In the genomic region with DNA sequence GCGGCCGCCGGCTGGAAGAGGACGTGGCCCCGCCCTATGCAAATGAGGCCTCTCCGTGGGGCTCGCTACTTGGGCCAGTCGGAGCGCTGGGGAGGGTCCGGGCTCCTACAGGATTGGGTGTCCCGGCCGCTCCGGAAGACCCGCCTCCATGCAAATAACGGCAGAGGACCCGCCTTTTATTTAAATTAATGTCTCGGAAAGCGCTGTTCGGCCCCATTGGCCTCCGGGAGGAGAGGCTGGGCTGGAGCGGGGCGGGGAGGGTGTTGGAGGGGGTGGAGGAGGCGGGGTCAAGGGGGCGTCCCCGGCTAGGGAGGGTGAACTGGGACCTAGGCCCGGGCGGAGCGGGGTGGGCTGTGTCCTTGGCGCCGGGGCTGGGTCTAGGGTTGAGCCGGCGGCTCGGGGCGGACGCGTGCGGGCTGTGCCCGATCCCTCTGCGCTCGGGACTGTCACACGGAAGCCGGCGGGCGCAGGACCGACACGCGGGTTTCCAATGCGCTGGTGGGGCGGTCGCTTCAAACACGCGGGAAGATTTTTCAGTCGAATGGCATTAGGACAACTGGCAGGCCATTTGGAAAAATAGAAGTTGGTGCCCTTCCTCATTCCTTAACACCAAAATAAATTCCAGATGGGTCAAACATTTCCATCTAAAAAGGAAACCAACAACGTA, we compare ENCODE assay signal across 8 cellular contexts. TPM values are rescaled to one million over a fixed set of nuclear protein-coding genes. Genes with fewer than 3 reads are reported as not detected.
DNase-seq lines count a peak whose midpoint lies in the region; ATAC-seq and TF ChIP-seq lines count a peak whose summit lies in the region.

No MANE protein-coding gene starts in this region.

- peaks cover 23% of the 10 kb centered on the region for H3K36me3 Mint-ChIP-seq in activated naive CD8-positive, alpha-beta T cell treated with anti-CD3 and anti-CD28 coated beads, Interleukin-2, amount 50 U/mL, for 24 hours (ENCODE audit: low read depth)

- H3K23ac ChIP-seq in trophoblast cell (ENCODE audit: low read length) = no peak overlapping the region

- H3K9me2 ChIP-seq in SU-DHL-6 (replicated peaks; ENCODE audit: insufficient read depth, low read length) = no peaks in the 10 kb centered on the region

- H2AK5ac ChIP-seq in trophoblast cell (ENCODE audit: low read length) = no peak overlapping the region

- H3K9me3 ChIP-seq in SU-DHL-6 (ENCODE audit: insufficient read depth, low read length) = no peaks in the 10 kb centered on the region
- no peaks in the 10 kb centered on the region for H3K9me3 ChIP-seq in trophoblast cell (ENCODE audit: insufficient read depth, low read depth, low read length)
- H3K9me3 ChIP-seq in transverse colon = no peaks in the 10 kb centered on the region

- intact Hi-C loops in cardiac septum (cut with DNase I) (no loop called here), transverse colon (cut with DNase I; ENCODE audit: low total_unique reads) (no loop called here)

- H3K9me3 Mint-ChIP-seq in activated naive CD8-positive, alpha-beta T cell treated with anti-CD3 and anti-CD28 coated beads, Interleukin-2, amount 50 U/mL, for 24 hours = no peaks in the 10 kb centered on the region

- DNase-seq in NCI-H1417 (lab: John Stamatoyannopoulos, UW) (peak; percentile 98 to 99 (median 98)), cardiac septum (ENCODE audit: low spot score) (peak; percentile 99), trophoblast cell (peak; percentile 99), transverse colon (peak; percentile 99)
- DNase-seq in activated naive CD8-positive, alpha-beta T cell treated with anti-CD3 and anti-CD28 coated beads, Interleukin-2, amount 50 U/mL, for 24 hours = peak; percentile 98

- peak overlapping the region; percentile 95 for H3K27ac Mint-ChIP-seq in activated naive CD8-positive, alpha-beta T cell treated with anti-CD3 and anti-CD28 coated beads, Interleukin-2, amount 50 U/mL, for 24 hours

- H4K8ac ChIP-seq in trophoblast cell (ENCODE audit: low read depth, low read length) = peak overlapping the region; percentile 82

- H3K27me3 ChIP-seq in SU-DHL-6 (ENCODE audit: low read length) = no peaks in the 10 kb centered on the region
- no peaks in the 10 kb centered on the region for H3K27me3 ChIP-seq in trophoblast cell (ENCODE audit: insufficient read depth, low read length)
- H3K27me3 ChIP-seq in transverse colon = no peaks in the 10 kb centered on the region

- no peak overlapping the region for H3K4ac ChIP-seq in trophoblast cell (ENCODE audit: low read depth, low read length)

- H3K36me3 ChIP-seq in SU-DHL-6 (ENCODE audit: low read length) (no peaks in the 10 kb centered on the region), trophoblast cell (ENCODE audit: control insufficient read depth in 1 of 2, insufficient read depth in 2 of 2, low read length in 2 of 2) (peaks cover 26 to 29% of the 10 kb centered on the region in 2 experiments), transverse colon (peaks cover 0 to 12% (median 0%) of the 10 kb centered on the region in 4 donors)

- peak; percentile 12 for TF ChIP-seq POLR2A in transverse colon (IDR thresholded peaks at IDR 0.05)

- peak overlapping the region; percentile 86 for H3K4me2 ChIP-seq in SU-DHL-6 (ENCODE audit: low read depth, low read length, poor library complexity, severe bottlenecking)
- H3K4me2 ChIP-seq in trophoblast cell (ENCODE audit: low read length) = peak overlapping the region; percentile 80

- peak overlapping the region; percentile 73 for H3K4me3 ChIP-seq in GM12875 (ENCODE audit: low read depth, low read length)
- peak overlapping the region; percentile 67 for H3K4me3 ChIP-seq in SU-DHL-6 (ENCODE audit: insufficient read depth, low read length, poor library complexity, severe bottlenecking)
- H3K4me3 ChIP-seq in trophoblast cell (ENCODE audit: low read depth, low read length) = peak overlapping the region; percentile 73
- H3K4me3 ChIP-seq in transverse colon = peak overlapping the region; percentile 49 to 88 (median 72)

- peak overlapping the region; percentile 48 for H2BK120ac ChIP-seq in trophoblast cell (ENCODE audit: insufficient read depth, low read length, poor library complexity)

- peak overlapping the region; percentile 84 for H3K14ac ChIP-seq in trophoblast cell (ENCODE audit: low read length)

- peaks cover 14% of the 10 kb centered on the region for H3F3A ChIP-seq in SU-DHL-6 (ENCODE audit: insufficient read depth)

- TF ChIP-seq EP300 in transverse colon (IDR thresholded peaks at IDR 0.05; ENCODE audit: low read depth) = no peak

- H3K4me3 Mint-ChIP-seq in activated naive CD8-positive, alpha-beta T cell treated with anti-CD3 and anti-CD28 coated beads, Interleukin-2, amount 50 U/mL, for 24 hours = peak overlapping the region; percentile 87

- H4K91ac ChIP-seq in trophoblast cell (ENCODE audit: low read depth, low read length) = peak overlapping the region; percentile 70

- no peak for TF ChIP-seq CTCF in GM12875 (IDR thresholded peaks at IDR 0.05; ENCODE audit: borderline replicate concordance, insufficient read depth, low read depth, low read length)
- TF ChIP-seq CTCF in SU-DHL-6 (IDR thresholded peaks at IDR 0.05; ENCODE audit: insufficient read depth, low read length, poor library complexity, severe bottlenecking) = no peak
- TF ChIP-seq CTCF in transverse colon (IDR thresholded peaks at IDR 0.05) = no peak

- peak overlapping the region; percentile 89 for H4K12ac ChIP-seq in trophoblast cell (ENCODE audit: low read depth, low read length)

- H3K4me1 Mint-ChIP-seq in activated naive CD8-positive, alpha-beta T cell treated with anti-CD3 and anti-CD28 coated beads, Interleukin-2, amount 50 U/mL, for 24 hours = peaks cover 49% of the 10 kb centered on the region

- peaks cover 1% of the 10 kb centered on the region for H3K27me3 Mint-ChIP-seq in activated naive CD8-positive, alpha-beta T cell treated with anti-CD3 and anti-CD28 coated beads, Interleukin-2, amount 50 U/mL, for 24 hours

- peaks cover 7% of the 10 kb centered on the region for H3K79me1 ChIP-seq in trophoblast cell (ENCODE audit: low read length)

- H2BK5ac ChIP-seq in trophoblast cell (ENCODE audit: low read depth, low read length, poor library complexity) = peak overlapping the region; percentile 77

- peak overlapping the region; percentile 71 for H3K9ac ChIP-seq in SU-DHL-6 (ENCODE audit: low read length)
- H3K9ac ChIP-seq in trophoblast cell (ENCODE audit: low read length) = peak overlapping the region; percentile 54

- peak overlapping the region; percentile 14 for H3K18ac ChIP-seq in trophoblast cell (ENCODE audit: low read length)

- no CpG with 5 or more reads among the region's 54 CpGs for WGBS in trophoblast cell (ENCODE audit: extremely low coverage, insufficient coverage, insufficient read length)
- 0% methylated on average over 1 to 41 of the region's 54 CpGs for WGBS in transverse colon (ENCODE audit: low coverage in 1 of 2), 2 donors

- H4K20me1 ChIP-seq in SU-DHL-6 (ENCODE audit: low read depth, low read length) = no peaks in the 10 kb centered on the region

- H2AFZ ChIP-seq in SU-DHL-6 (ENCODE audit: low read depth, low read length, severe bottlenecking) (peak overlapping the region; percentile 93), trophoblast cell (ENCODE audit: insufficient read depth, low read length, poor library complexity) (peak overlapping the region; percentile 56)

- H3K4me1 ChIP-seq in trophoblast cell (ENCODE audit: control insufficient read depth in 1 of 2, insufficient read depth in 2 of 2, low read length in 2 of 2) (no peaks in the 10 kb centered on the region), transverse colon (peaks cover 0 to 17% (median 10%) of the 10 kb centered on the region in 4 donors)

- in situ Hi-C loops in transverse colon (cut with MboI; ENCODE audit: low pct_ligation_motif_present in 1 of 4, low pct_unique_long_range_greater_than_20kb in 1 of 4, low sequenced_read_pairs in 3 of 4) = no loop called here

- peaks cover 9% of the 10 kb centered on the region; the same call in 1 of the 2 replicates for H3K79me2 ChIP-seq in SU-DHL-6 (ENCODE audit: insufficient read depth, low read length)
- peaks cover 3% of the 10 kb centered on the region for H3K79me2 ChIP-seq in trophoblast cell (ENCODE audit: control insufficient read depth, insufficient read depth, low read length, poor library complexity)

- H2BK12ac ChIP-seq in trophoblast cell (ENCODE audit: low read length) = peak overlapping the region; percentile 50

- peak; percentile 90 for ATAC-seq in HG02763 (IDR thresholded peaks at IDR 0.05; ENCODE audit: unreplicated experiment)
- peak; percentile 95 for ATAC-seq in activated naive CD8-positive, alpha-beta T cell treated with anti-CD3 and anti-CD28 coated beads, Interleukin-2, amount 50 U/mL, for 24 hours

- H3K27ac ChIP-seq in SU-DHL-6 (ENCODE audit: low read depth, low read length) = peak overlapping the region; percentile 18; the same call in 1 of the 2 replicates
- H3K27ac ChIP-seq in trophoblast cell (ENCODE audit: low read depth, low read length) = no peak overlapping the region
- H3K27ac ChIP-seq in transverse colon = peak overlapping the region; percentile 93 to 99 (median 95)

RNA-seq across cellular contexts. Expression of gene POLM, which starts 0.3 kb away (rescaled TPM):
- total RNA-seq in cardiac septum (13.9 TPM), transverse colon (100 to 1,000 TPM in 2 of 4 donors, 10 to 100 TPM in 2; 54.3 to 340 (median 81.1) TPM)
- 10.0 and 10.3 TPM in 2 replicates for polyA plus RNA-seq in trophoblast cell (2013)

RNA-seq across cellular contexts. Expression of gene PGAM2, which starts 17.3 kb away (rescaled TPM):
- total RNA-seq in cardiac septum (322 TPM), transverse colon (1 to 10 TPM in 1 of 4 donors, not detected in 3; 9.7 TPM)
- polyA plus RNA-seq in trophoblast cell (2013) = 0.14 TPM in 1 of 2 replicates, not detected in the other

RNA-seq across cellular contexts. Expression of gene AEBP1, which starts 21.5 kb away (rescaled TPM):
- total RNA-seq in cardiac septum (93.1 TPM), transverse colon (100 to 1,000 TPM in 1 of 4 donors, 10 to 100 TPM in 3; 33.9 to 151 (median 89.0) TPM)
- 31.3 and 31.8 TPM in 2 replicates for polyA plus RNA-seq in trophoblast cell (2013)

RNA-seq across cellular contexts. Expression of gene DBNL, which starts 38.2 kb away (rescaled TPM):
- total RNA-seq in cardiac septum = 48.9 TPM
- polyA plus RNA-seq in trophoblast cell (2013) = 38.5 and 41.0 TPM in 2 replicates
- 100 to 1,000 TPM in 3 of 4 donors, 10 to 100 TPM in 1; 97.5 to 184 (median 137) TPM for total RNA-seq in transverse colon

RNA-seq across cellular contexts. Expression of gene POLD2, which starts 40.7 kb away (rescaled TPM):
- total RNA-seq in cardiac septum (88.1 TPM), transverse colon (10 to 100 TPM; 20.1 to 32.7 (median 22.7) TPM)
- polyA plus RNA-seq in trophoblast cell (2013) = 57.4 and 61.4 TPM in 2 replicates

Comparison
In these comparisons a context has a peak if more than half of its experiments do, and no peak if none do; other contexts are left out.
1. RNA of gene PGAM2, which starts 17.3 kb away (total RNA-seq): 322 TPM in cardiac septum (single experiment); 9.7 TPM in transverse colon; every median in the first group is over 10 times any median in the second.
2. Peak in every context shown above with its lines, with median percentiles within 50 percentile points of each other: H3K4me3 ChIP-seq and DNase-seq.